20 cellular contexts compared by ENCODE assay signal in genomic region chr3:2024713-2025112, GRCh38.
"Had no signal": no experiment of that assay in that cellular context is flagged by ENCODE, and none has a peak within 500 bp of the region (broad histone marks: within the 10 kb centered on the region; RNA-seq: fewer than 3 reads in every experiment).

No MANE protein-coding gene starts in this region.

- DNase-seq: activated CD4-positive, alpha-beta memory T cell treated with anti-CD3 and anti-CD28 coated beads for 36 hours; activated CD4-positive, alpha-beta T cell treated with anti-CD3 and anti-CD28 coated beads, Interleukin-2, amount 10 ng/mL, durations not matched to agents 7 days and 5 days; activated CD4-positive, CD25-positive, alpha-beta regulatory T cell; activated CD8-positive, alpha-beta memory T cell treated with anti-CD3 and anti-CD28 coated beads for 24 hours; activated naive CD4-positive, alpha-beta T cell treated with anti-CD3 and anti-CD28 coated beads, Interleukin-2, amount 50 U/mL, for 16 hours; activated naive CD8-positive, alpha-beta T cell treated with anti-CD3 and anti-CD28 coated beads, Interleukin-2, amount 10 ng/mL, durations not matched to agents 7 days and 5 days; activated T-cell treated with anti-CD3 and anti-CD28 coated beads, Interleukin-2, amount 50 U/mL, for 48 hours; aorta; caudate nucleus; MG63; NCI-H1105; NCI-H1436; NCI-H1694 treated with DMSO at 0.1 percent for 48 hours; NCI-H2029 treated with DMSO at 0.1 percent for 48 hours; NCI-H774; T-helper 17 cell; T1000 had no signal

- H3K4me1 ChIP-seq: breast epithelium had no signal

- H3K27ac ChIP-seq: breast epithelium, coronary artery had no signal

- H3K4me3 ChIP-seq: breast epithelium, coronary artery, MG63 had no signal

- H3K27me3 ChIP-seq: breast epithelium, MG63 had no signal

- H3K36me3 ChIP-seq: breast epithelium, MG63 had no signal

- H3K9me3 ChIP-seq: breast epithelium, MG63 had no signal

- FAIRE-seq: TTC549 had no signal
